In genomic region chr2:68589963-68590362, GRCh38 we compare ENCODE assay signal across 23 cellular contexts. TPM values are rescaled to one million over a fixed set of nuclear protein-coding genes. Genes with fewer than 3 reads are reported as not detected.
"Had no signal": no experiment of that assay in that cellular context is flagged by ENCODE, and none has a peak within 500 bp of the region (broad histone marks: within the 10 kb centered on the region; RNA-seq: fewer than 3 reads in every experiment).

No MANE protein-coding gene starts in this region.

- FAIRE-seq: TTC549 had no signal

- H3K27me3 ChIP-seq: brain microvascular endothelial cell had no signal

- H3K27ac Mint-ChIP-seq: activated B cell treated with CpG ODN at 0.5 μM for 24 hours; activated CD4-positive, alpha-beta memory T cell treated with anti-CD3 and anti-CD28 coated beads for 36 hours; activated CD4-positive, alpha-beta T cell treated with anti-CD3 and anti-CD28 coated beads, Interleukin-2, amount 10 ng/mL, durations not matched to agents 7 days and 5 days; activated naive CD8-positive, alpha-beta T cell; T-cell had no signal

- H3K36me3 Mint-ChIP-seq: activated CD4-positive, alpha-beta memory T cell treated with anti-CD3 and anti-CD28 coated beads for 36 hours had no signal

- H3K27me3 Mint-ChIP-seq: activated B cell treated with CpG ODN at 0.5 μM for 24 hours; activated CD4-positive, alpha-beta memory T cell treated with anti-CD3 and anti-CD28 coated beads for 36 hours; activated CD4-positive, alpha-beta T cell treated with anti-CD3 and anti-CD28 coated beads, Interleukin-2, amount 10 ng/mL, durations not matched to agents 7 days and 5 days; activated naive CD8-positive, alpha-beta T cell; T-cell had no signal

- H3K27ac ChIP-seq: brain microvascular endothelial cell had no signal

- H3K36me3 ChIP-seq: brain microvascular endothelial cell had no signal

- DNase-seq: activated B cell treated with CpG ODN at 0.5 μM for 24 hours; activated CD4-positive, alpha-beta memory T cell treated with anti-CD3 and anti-CD28 coated beads for 36 hours; activated CD4-positive, alpha-beta T cell treated with anti-CD3 and anti-CD28 coated beads for 1 hour; activated CD4-positive, alpha-beta T cell treated with anti-CD3 and anti-CD28 coated beads, Interleukin-2, amount 10 ng/mL, durations not matched to agents 7 days and 5 days; activated CD8-positive, alpha-beta memory T cell treated with anti-CD3 and anti-CD28 coated beads for 24 hours; activated effector memory CD4-positive, alpha-beta T cell treated with anti-CD3 and anti-CD28 coated beads, Interleukin-2, amount 50 U/mL, for 16 hours; activated naive CD4-positive, alpha-beta T cell treated with Interleukin-2 at 50 U/mL for 16 hours; activated T-cell treated with anti-CD3 and anti-CD28 coated beads, Interleukin-2, amount 50 U/mL, for 4 hours; brain microvascular endothelial cell; cerebellar nuclear complex; NCI-H1105 treated with DMSO at 0.1 percent for 48 hours; NCI-H1436 treated with DMSO at 0.1 percent for 48 hours; NCI-H187; NCI-H2081; NCI-H510A treated with DMSO at 0.1 percent for 48 hours; NCI-H69; PC-3; SHP77 treated with DMSO at 0.1 percent for 48 hours; T-cell; T-helper 2 cell; T1000 had no signal

- ATAC-seq: activated T-cell treated with anti-CD3 and anti-CD28 coated beads, Interleukin-2, amount 50 U/mL, for 4 hours; PC-3; T-cell had no signal

- H3K4me3 Mint-ChIP-seq: activated B cell treated with CpG ODN at 0.5 μM for 24 hours; activated CD4-positive, alpha-beta memory T cell treated with anti-CD3 and anti-CD28 coated beads for 36 hours; activated CD4-positive, alpha-beta T cell treated with anti-CD3 and anti-CD28 coated beads, Interleukin-2, amount 10 ng/mL, durations not matched to agents 7 days and 5 days; activated naive CD8-positive, alpha-beta T cell; activated T-cell treated with anti-CD3 and anti-CD28 coated beads, Interleukin-2, amount 50 U/mL, for 4 hours; T-cell had no signal

- H3K9me3 Mint-ChIP-seq: activated B cell treated with CpG ODN at 0.5 μM for 24 hours; activated CD4-positive, alpha-beta memory T cell treated with anti-CD3 and anti-CD28 coated beads for 36 hours; activated CD4-positive, alpha-beta T cell treated with anti-CD3 and anti-CD28 coated beads, Interleukin-2, amount 10 ng/mL, durations not matched to agents 7 days and 5 days; activated T-cell treated with anti-CD3 and anti-CD28 coated beads, Interleukin-2, amount 50 U/mL, for 4 hours; T-cell had no signal

RNA-seq across cellular contexts. Expression of gene PROKR1, which starts 53.4 kb away (rescaled TPM):
- total RNA-seq: activated CD4-positive, alpha-beta memory T cell treated with anti-CD3 and anti-CD28 coated beads for 36 hours; activated CD4-positive, alpha-beta T cell treated with anti-CD3 and anti-CD28 coated beads, Interleukin-2, amount 10 ng/mL, durations not matched to agents 7 days and 5 days; T-cell had no signal
